In the genomic region with DNA sequence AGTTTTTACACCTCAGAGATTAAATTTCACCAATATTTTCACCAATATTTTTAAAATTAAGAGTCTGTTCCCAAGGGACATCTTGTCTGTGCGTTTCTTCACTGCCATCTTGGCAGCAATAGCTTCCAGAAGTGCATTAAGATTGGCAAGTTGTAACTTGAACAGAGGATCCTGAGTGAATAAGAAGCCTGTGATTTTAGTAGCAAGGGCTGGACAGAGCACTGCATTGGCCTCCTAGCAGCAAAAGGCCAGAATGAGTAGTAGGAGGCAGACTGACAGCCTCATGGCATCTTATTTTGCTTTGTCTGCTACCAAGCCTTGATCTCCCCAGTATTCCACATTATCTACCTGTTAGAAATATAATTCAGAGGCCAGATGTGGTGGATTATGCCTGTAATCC, we compare ENCODE assay signal across 31 cellular contexts.
"Had no signal": no experiment of that assay in that cellular context is flagged by ENCODE, and none has a peak within 500 bp of the region (broad histone marks: within the 10 kb centered on the region; RNA-seq: fewer than 3 reads in every experiment).

No MANE protein-coding gene starts in this region.

- ATAC-seq: activated CD4-positive, CD25-positive, alpha-beta regulatory T cell treated with anti-CD3 and anti-CD28 coated beads, Interleukin-2, amount 50 U/mL, for 24 hours; activated CD8-positive, alpha-beta T cell treated with anti-CD3 and anti-CD28 coated beads for 36 hours; activated T-cell treated with anti-CD3 and anti-CD28 coated beads, Interleukin-2, amount 50 U/mL, for 4 hours; activated T-helper 17 cell treated with anti-CD3 and anti-CD28 coated beads, Interleukin-2, amount 50 U/mL, for 72 hours; gastroesophageal sphincter; T-helper 17 cell had no signal

- H3K36me3 ChIP-seq: brain microvascular endothelial cell, cardiac muscle cell, colonic mucosa, esophagus muscularis mucosa, gastroesophageal sphincter, WERI-Rb-1 had no signal

- H3K9me3 Mint-ChIP-seq: activated B cell treated with CpG ODN at 0.5 μM for 24 hours; activated CD8-positive, alpha-beta T cell treated with anti-CD3 and anti-CD28 coated beads for 36 hours; activated T-cell treated with anti-CD3 and anti-CD28 coated beads, Interleukin-2, amount 50 U/mL, for 4 hours; activated T-helper 17 cell treated with anti-CD3 and anti-CD28 coated beads, Interleukin-2, amount 50 U/mL, for 72 hours; T-helper 2 cell treated with Interferon-gamma antibody and Interleukin-4, amounts not matched to agents 5 μg/mL and 100 μg/mL, for 36 hours had no signal

- H3K9me3 ChIP-seq: colonic mucosa, esophagus muscularis mucosa, gastroesophageal sphincter had no signal

- H3K27ac ChIP-seq: brain microvascular endothelial cell, cardiac muscle cell, colonic mucosa, esophagus muscularis mucosa, gastroesophageal sphincter, WERI-Rb-1 had no signal

- H3K4me3 ChIP-seq: cardiac muscle cell, colonic mucosa, esophagus muscularis mucosa, gastroesophageal sphincter had no signal

- H3K27ac Mint-ChIP-seq: activated B cell treated with CpG ODN at 0.5 μM for 24 hours; activated CD8-positive, alpha-beta T cell treated with anti-CD3 and anti-CD28 coated beads for 36 hours; activated naive CD8-positive, alpha-beta T cell; activated T-helper 17 cell treated with anti-CD3 and anti-CD28 coated beads, Interleukin-2, amount 50 U/mL, for 72 hours; T-helper 17 cell; T-helper 2 cell treated with Interferon-gamma antibody and Interleukin-4, amounts not matched to agents 5 μg/mL and 100 μg/mL, for 36 hours had no signal

- H3K36me3 Mint-ChIP-seq: activated naive CD8-positive, alpha-beta T cell had no signal

- DNase-seq: activated B cell treated with CpG ODN at 0.5 μM for 24 hours; activated CD4-positive, alpha-beta T cell treated with anti-CD3 and anti-CD28 coated beads for 48 hours; activated CD4-positive, alpha-beta T cell treated with anti-CD3 and anti-CD28 coated beads, Interleukin-2, amount 50 U/mL, for 1 hour; activated CD4-positive, alpha-beta T cell treated with anti-CD3 and anti-CD28 coated beads, Interleukin-2, amount 50 U/mL, for 48 hours; activated CD8-positive, alpha-beta memory T cell treated with anti-CD3 and anti-CD28 coated beads for 24 hours; activated CD8-positive, alpha-beta T cell treated with anti-CD3 and anti-CD28 coated beads for 36 hours; activated effector memory CD4-positive, alpha-beta T cell treated with Interleukin-2 at 50 U/mL for 16 hours; activated gamma-delta T cell treated with Interleukin-2 at 50 U/mL for 16 hours; activated naive CD4-positive, alpha-beta T cell treated with anti-CD3 and anti-CD28 coated beads, Interleukin-2, amount 50 U/mL, for 16 hours; activated naive CD4-positive, alpha-beta T cell treated with Interleukin-2 at 50 U/mL for 16 hours; activated T-cell treated with anti-CD3 and anti-CD28 coated beads, Interleukin-2, amount 50 U/mL, for 4 hours; amniotic stem cell; anterior cingulate cortex; brain microvascular endothelial cell; central memory CD4-positive, alpha-beta T cell; cerebellar nuclear complex; colonic mucosa; effector CD8-positive, alpha-beta T cell; foreskin melanocyte; head of caudate nucleus; T-helper 1 cell; T-helper 17 cell; T1000; WERI-Rb-1 had no signal

- H3K4me1 ChIP-seq: colonic mucosa had no signal

- H3K4me3 Mint-ChIP-seq: activated B cell treated with CpG ODN at 0.5 μM for 24 hours; activated CD8-positive, alpha-beta T cell treated with anti-CD3 and anti-CD28 coated beads for 36 hours; activated naive CD8-positive, alpha-beta T cell; activated T-cell treated with anti-CD3 and anti-CD28 coated beads, Interleukin-2, amount 50 U/mL, for 4 hours; activated T-helper 17 cell treated with anti-CD3 and anti-CD28 coated beads, Interleukin-2, amount 50 U/mL, for 72 hours; T-helper 17 cell; T-helper 2 cell treated with Interferon-gamma antibody and Interleukin-4, amounts not matched to agents 5 μg/mL and 100 μg/mL, for 36 hours had no signal

- H3K4me1 Mint-ChIP-seq: activated B cell treated with CpG ODN at 0.5 μM for 24 hours; activated T-helper 17 cell treated with anti-CD3 and anti-CD28 coated beads, Interleukin-2, amount 50 U/mL, for 72 hours; T-helper 17 cell had no signal

- H3K27me3 ChIP-seq: brain microvascular endothelial cell, cardiac muscle cell, colonic mucosa, esophagus muscularis mucosa, gastroesophageal sphincter had no signal

- H3K27me3 Mint-ChIP-seq: activated CD8-positive, alpha-beta T cell treated with anti-CD3 and anti-CD28 coated beads for 36 hours had no signal
